Comparison of ENCODE assay signal across 8 cellular contexts in the genomic region with DNA sequence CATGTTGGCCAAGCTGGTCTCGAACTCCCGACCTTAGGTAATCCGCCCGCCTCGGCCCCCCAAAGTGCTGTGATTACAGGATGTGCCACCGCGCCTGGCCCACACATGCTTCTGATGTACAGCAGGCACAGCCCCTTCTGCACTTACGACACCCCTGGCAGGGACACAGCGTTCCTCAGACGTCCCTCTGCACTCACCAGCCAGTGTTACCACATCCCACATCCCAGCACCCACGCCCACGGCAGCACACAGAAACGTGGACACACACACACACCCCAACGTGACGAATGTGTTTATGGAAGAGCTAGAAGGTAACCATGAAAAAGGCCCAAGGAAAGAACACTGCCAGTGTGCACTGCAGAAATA. TPM values are rescaled to one million over a fixed set of nuclear protein-coding genes. Genes with fewer than 3 reads are reported as not detected.
A peak's percentile ranks its signal among the peaks of the same experiment; 100 is the strongest.
DNase-seq lines count a peak whose midpoint lies in the region; ATAC-seq and TF ChIP-seq lines count a peak whose summit lies in the region.

No MANE protein-coding gene starts in this region.

- no peaks in the 10 kb centered on the region for H3K9me3 Mint-ChIP-seq in activated naive CD8-positive, alpha-beta T cell treated with anti-CD3 and anti-CD28 coated beads, Interleukin-2, amount 10 ng/mL, durations not matched to agents 7 days and 5 days

- no peaks in the 10 kb centered on the region for H3K27me3 Mint-ChIP-seq in activated naive CD8-positive, alpha-beta T cell treated with anti-CD3 and anti-CD28 coated beads, Interleukin-2, amount 10 ng/mL, durations not matched to agents 7 days and 5 days

- no peaks in the 10 kb centered on the region for H3K36me3 ChIP-seq in thoracic aorta

- H3K27ac Mint-ChIP-seq in activated naive CD8-positive, alpha-beta T cell treated with anti-CD3 and anti-CD28 coated beads, Interleukin-2, amount 10 ng/mL, durations not matched to agents 7 days and 5 days = peak overlapping the region; percentile 79

- no peaks in the 10 kb centered on the region for H3K36me3 Mint-ChIP-seq in activated naive CD8-positive, alpha-beta T cell treated with anti-CD3 and anti-CD28 coated beads, Interleukin-2, amount 10 ng/mL, durations not matched to agents 7 days and 5 days

- peaks cover 12% of the 10 kb centered on the region for H3K4me1 Mint-ChIP-seq in activated naive CD8-positive, alpha-beta T cell treated with anti-CD3 and anti-CD28 coated beads, Interleukin-2, amount 10 ng/mL, durations not matched to agents 7 days and 5 days

- DNase-seq in NCI-H146 (lab: John Stamatoyannopoulos, UW) (peak; percentile 9), NCI-H146 treated with DMSO at 0.1 percent for 48 hours (lab: John Stamatoyannopoulos, UW; ENCODE audit: unreplicated experiment) (no peak), left lobe of liver (ENCODE audit: low spot score) (peak; percentile 55), thoracic aorta (ENCODE audit: low spot score) (no peak), HuH-7.5 (ENCODE audit: low spot score) (no peak), SHP77 treated with DMSO at 0.1 percent for 48 hours (lab: John Stamatoyannopoulos, UW) (no peak)
- DNase-seq in activated naive CD8-positive, alpha-beta T cell treated with anti-CD3 and anti-CD28 coated beads, Interleukin-2, amount 10 ng/mL, durations not matched to agents 7 days and 5 days = peak; percentile 36

- H3K27ac ChIP-seq in thoracic aorta = no peak overlapping the region

- POLR2A ChIA-PET in activated naive CD8-positive, alpha-beta T cell treated with anti-CD3 and anti-CD28 coated beads, Interleukin-2, amount 10 ng/mL, durations not matched to agents 7 days and 5 days (lab: Charles Lee) = interaction anchor here (0.5 to 1.4 kb wide), 9 partner anchors 9 to 977 kb away, joined by 3 to 6 read pairs (median 4); partner anchors contain the start of genes LTK, MAPKBP1 and MGA

- H3K4me3 Mint-ChIP-seq in activated naive CD8-positive, alpha-beta T cell treated with anti-CD3 and anti-CD28 coated beads, Interleukin-2, amount 10 ng/mL, durations not matched to agents 7 days and 5 days = peak overlapping the region; percentile 96

- H3K4me3 ChIP-seq in thoracic aorta = peak overlapping the region; percentile 100

- H3K9me3 ChIP-seq in thoracic aorta = no peaks in the 10 kb centered on the region

- peaks cover 3 to 10% of the 10 kb centered on the region in 2 donors for H3K4me1 ChIP-seq in thoracic aorta (ENCODE audit: control insufficient read depth in 1 of 2, low read depth in 2 of 2)

- TF ChIP-seq CTCF in thoracic aorta (IDR thresholded peaks at IDR 0.05) = no peak

- H3K27me3 ChIP-seq in thoracic aorta (replicated peaks; ENCODE audit: insufficient read depth) = no peaks in the 10 kb centered on the region

- ATAC-seq in activated naive CD8-positive, alpha-beta T cell treated with anti-CD3 and anti-CD28 coated beads, Interleukin-2, amount 10 ng/mL, durations not matched to agents 7 days and 5 days (ENCODE audit: low read depth) = no peak
- ATAC-seq in left lobe of liver (peak; percentile 28), thoracic aorta (ENCODE audit: insufficient number of reproducible peaks, low FRiP score, low read depth) (no peak), GM18858 (IDR thresholded peaks at IDR 0.05; ENCODE audit: unreplicated experiment) (no peak)

RNA-seq across cellular contexts. Expression of gene RPAP1, which starts 0.6 kb away (rescaled TPM):
- 10 to 100 TPM; 40.2 to 42.4 TPM for total RNA-seq in activated naive CD8-positive, alpha-beta T cell treated with anti-CD3 and anti-CD28 coated beads, Interleukin-2, amount 10 ng/mL, durations not matched to agents 7 days and 5 days
- total RNA-seq in left lobe of liver = 23.3 TPM
- total RNA-seq in thoracic aorta = 10 to 100 TPM; 14.7 to 19.2 TPM

RNA-seq across cellular contexts. Expression of gene TYRO3, which starts 14.4 kb away (rescaled TPM):
- under 1 TPM; 0.22 to 0.28 TPM for total RNA-seq in activated naive CD8-positive, alpha-beta T cell treated with anti-CD3 and anti-CD28 coated beads, Interleukin-2, amount 10 ng/mL, durations not matched to agents 7 days and 5 days
- total RNA-seq in left lobe of liver = 1.5 TPM
- 1 to 10 TPM; 5.4 to 8.8 TPM for total RNA-seq in thoracic aorta

RNA-seq across cellular contexts. Expression of gene LTK, which starts 31.0 kb away (rescaled TPM):
- 1 to 10 TPM; 1.6 to 1.9 TPM for total RNA-seq in activated naive CD8-positive, alpha-beta T cell treated with anti-CD3 and anti-CD28 coated beads, Interleukin-2, amount 10 ng/mL, durations not matched to agents 7 days and 5 days
- 2.3 TPM for total RNA-seq in left lobe of liver
- total RNA-seq in thoracic aorta = under 1 TPM; 0.35 to 0.81 TPM

RNA-seq across cellular contexts. Expression of gene ITPKA, which starts 51.0 kb away (rescaled TPM):
- under 1 TPM in 1 of 2 experiments, not detected in 1; 0.25 TPM for total RNA-seq in activated naive CD8-positive, alpha-beta T cell treated with anti-CD3 and anti-CD28 coated beads, Interleukin-2, amount 10 ng/mL, durations not matched to agents 7 days and 5 days
- 0.91 TPM for total RNA-seq in left lobe of liver
- 1 to 10 TPM in 1 of 2 donors, not detected in 1; 4.4 TPM for total RNA-seq in thoracic aorta

Comparison
In these comparisons a context has a peak if more than half of its experiments do, and no peak if none do; other contexts are left out.
1. DNase-seq: peak in NCI-H146 (single experiment), activated naive CD8-positive, alpha-beta T cell treated with anti-CD3 and anti-CD28 coated beads, Interleukin-2, amount 10 ng/mL, durations not matched to agents 7 days and 5 days (single experiment) and left lobe of liver (single experiment); none in NCI-H146 treated with DMSO at 0.1 percent for 48 hours (single experiment), thoracic aorta (single experiment), HuH-7.5 (single experiment) and SHP77 treated with DMSO at 0.1 percent for 48 hours (single experiment).